1 cellular context compared by ENCODE assay signal in the genomic region with DNA sequence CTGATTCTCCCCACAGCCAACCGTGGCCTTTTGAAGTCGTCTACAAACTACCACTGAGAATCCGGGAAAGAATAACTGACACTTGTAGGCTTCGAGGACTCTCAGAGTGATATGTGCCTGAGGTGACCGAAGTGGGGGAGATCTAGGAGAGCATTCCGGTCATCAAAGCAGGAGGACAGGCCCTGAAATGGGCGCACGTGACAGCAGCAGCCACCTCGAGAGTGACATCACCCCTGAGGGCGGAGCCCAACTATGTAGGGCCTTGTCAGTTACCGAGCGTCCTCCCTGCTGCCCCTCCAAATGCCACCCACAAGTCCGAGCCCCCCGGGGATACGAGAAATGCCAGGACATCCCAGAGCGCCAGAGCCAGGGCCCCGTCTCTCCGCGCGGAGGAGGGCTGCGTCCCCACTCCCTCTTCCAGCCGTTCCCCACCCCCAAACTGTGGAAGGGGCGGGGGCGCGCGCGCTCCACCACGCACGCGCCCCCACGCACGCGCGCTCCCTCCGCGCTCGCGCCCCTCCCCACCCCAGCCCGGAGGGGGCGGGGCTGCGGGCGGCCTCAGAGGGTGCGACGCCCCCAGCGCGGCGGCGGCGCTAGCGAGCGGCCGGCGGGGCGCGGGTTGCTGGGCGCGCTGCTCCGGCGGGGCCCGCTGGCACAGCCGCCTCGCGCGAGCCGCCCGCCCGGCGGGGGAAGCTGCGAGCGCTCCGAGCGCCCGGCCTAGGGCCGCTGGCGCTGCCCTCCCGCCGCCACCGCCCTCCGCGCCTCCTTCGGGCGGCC.
TF ChIP-seq lines count a peak whose summit lies in the region.

TANC2 (plus strand) TSS at position 587 of the 777 bp plus-strand sequence. CDS start 43,325 bp downstream, outside the sequence.

TF ChIP-seq in SK-N-SH, 30 proteins besides CTCF, POLR2A, EP300 and RAD21 (continued from another document):
- TF ChIP-seq RXRA (IDR thresholded peaks at IDR 0.05; ENCODE audit: borderline replicate concordance, low read depth) (no peak; the same call in 1 of the 2 replicates), EZH2phosphoT487 (IDR thresholded peaks at IDR 0.05; ENCODE audit: borderline replicate concordance, low read depth) (no peak), SIN3A (IDR thresholded peaks at IDR 0.05; ENCODE audit: borderline replicate concordance, low read depth, low read length) (peak; percentile 41; the same call in 1 of the 2 replicates), JUND (IDR thresholded peaks at IDR 0.05) (no peak), GABPA (IDR thresholded peaks at IDR 0.05; ENCODE audit: low read depth) (no peak), GATA2 (CRISPR knock-in tag; IDR thresholded peaks at IDR 0.05) (no peak), TAF1 (IDR thresholded peaks at IDR 0.05; ENCODE audit: borderline replicate concordance, low read depth, low read length) (peak; percentile 49), FOSL2 (IDR thresholded peaks at IDR 0.05; ENCODE audit: borderline replicate concordance, low read depth) (no peak), FOXJ3 (CRISPR knock-in tag; IDR thresholded peaks at IDR 0.05) (no peak), SMC3 (IDR thresholded peaks at IDR 0.05; ENCODE audit: low read depth, low read length) (peak; percentile 23; the same call in 1 of the 2 replicates), YY1 (IDR thresholded peaks at IDR 0.05; ENCODE audit: low read depth) (no peak), ELF1 (IDR thresholded peaks at IDR 0.05) (no peak), TCF12 (IDR thresholded peaks at IDR 0.05) (no peak), MXI1 (IDR thresholded peaks at IDR 0.05; ENCODE audit: low read depth, low read length) (peak; percentile 67; the same call in 1 of the 2 replicates), ZBTB33 (IDR thresholded peaks at IDR 0.05; ENCODE audit: borderline replicate concordance, low read depth) (no peak), FOXM1 (IDR thresholded peaks at IDR 0.05; ENCODE audit: low read depth) (no peak), NFIC (IDR thresholded peaks at IDR 0.05; ENCODE audit: borderline replicate concordance) (no peak), NRF1 (IDR thresholded peaks at IDR 0.05; ENCODE audit: low read depth, low read length) (peak; percentile 74), RFX5 (IDR thresholded peaks at IDR 0.05; ENCODE audit: low read length) (no peak), POLR2AphosphoS5 (IDR thresholded peaks at IDR 0.05; ENCODE audit: low read depth, low read length) (peak; percentile 55), TEAD4 (IDR thresholded peaks at IDR 0.05; ENCODE audit: borderline replicate concordance, insufficient read depth) (no peak), CHD2 (IDR thresholded peaks at IDR 0.05; ENCODE audit: low read length, partially characterized antibody) (peak; percentile 66), RCOR1 (IDR thresholded peaks at IDR 0.05; ENCODE audit: low read length) (peak; percentile 53), MAX (IDR thresholded peaks at IDR 0.05; ENCODE audit: low read depth) (peak; percentile 93)
- TF ChIP-seq, protein P1, sequence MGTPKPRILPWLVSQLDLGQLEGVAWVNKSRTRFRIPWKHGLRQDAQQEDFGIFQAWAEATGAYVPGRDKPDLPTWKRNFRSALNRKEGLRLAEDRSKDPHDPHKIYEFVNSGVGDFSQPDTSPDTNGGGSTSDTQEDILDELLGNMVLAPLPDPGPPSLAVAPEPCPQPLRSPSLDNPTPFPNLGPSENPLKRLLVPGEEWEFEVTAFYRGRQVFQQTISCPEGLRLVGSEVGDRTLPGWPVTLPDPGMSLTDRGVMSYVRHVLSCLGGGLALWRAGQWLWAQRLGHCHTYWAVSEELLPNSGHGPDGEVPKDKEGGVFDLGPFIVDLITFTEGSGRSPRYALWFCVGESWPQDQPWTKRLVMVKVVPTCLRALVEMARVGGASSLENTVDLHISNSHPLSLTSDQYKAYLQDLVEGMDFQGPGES (IDR thresholded peaks at IDR 0.05; ENCODE audit: low read depth, low read length) = no peak
- TF ChIP-seq, protein P2, sequence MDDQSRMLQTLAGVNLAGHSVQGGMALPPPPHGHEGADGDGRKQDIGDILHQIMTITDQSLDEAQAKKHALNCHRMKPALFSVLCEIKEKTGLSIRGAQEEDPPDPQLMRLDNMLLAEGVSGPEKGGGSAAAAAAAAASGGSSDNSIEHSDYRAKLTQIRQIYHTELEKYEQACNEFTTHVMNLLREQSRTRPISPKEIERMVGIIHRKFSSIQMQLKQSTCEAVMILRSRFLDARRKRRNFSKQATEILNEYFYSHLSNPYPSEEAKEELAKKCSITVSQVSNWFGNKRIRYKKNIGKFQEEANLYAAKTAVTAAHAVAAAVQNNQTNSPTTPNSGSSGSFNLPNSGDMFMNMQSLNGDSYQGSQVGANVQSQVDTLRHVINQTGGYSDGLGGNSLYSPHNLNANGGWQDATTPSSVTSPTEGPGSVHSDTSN (IDR thresholded peaks at IDR 0.05) = peak; percentile 51; the same call in 1 of the 2 replicates
- TF ChIP-seq, protein P3, sequence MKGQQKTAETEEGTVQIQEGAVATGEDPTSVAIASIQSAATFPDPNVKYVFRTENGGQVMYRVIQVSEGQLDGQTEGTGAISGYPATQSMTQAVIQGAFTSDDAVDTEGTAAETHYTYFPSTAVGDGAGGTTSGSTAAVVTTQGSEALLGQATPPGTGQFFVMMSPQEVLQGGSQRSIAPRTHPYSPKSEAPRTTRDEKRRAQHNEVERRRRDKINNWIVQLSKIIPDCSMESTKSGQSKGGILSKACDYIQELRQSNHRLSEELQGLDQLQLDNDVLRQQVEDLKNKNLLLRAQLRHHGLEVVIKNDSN (IDR thresholded peaks at IDR 0.05; ENCODE audit: borderline replicate concordance, low read depth) = peak; percentile 91
- TF ChIP-seq, protein P4, sequence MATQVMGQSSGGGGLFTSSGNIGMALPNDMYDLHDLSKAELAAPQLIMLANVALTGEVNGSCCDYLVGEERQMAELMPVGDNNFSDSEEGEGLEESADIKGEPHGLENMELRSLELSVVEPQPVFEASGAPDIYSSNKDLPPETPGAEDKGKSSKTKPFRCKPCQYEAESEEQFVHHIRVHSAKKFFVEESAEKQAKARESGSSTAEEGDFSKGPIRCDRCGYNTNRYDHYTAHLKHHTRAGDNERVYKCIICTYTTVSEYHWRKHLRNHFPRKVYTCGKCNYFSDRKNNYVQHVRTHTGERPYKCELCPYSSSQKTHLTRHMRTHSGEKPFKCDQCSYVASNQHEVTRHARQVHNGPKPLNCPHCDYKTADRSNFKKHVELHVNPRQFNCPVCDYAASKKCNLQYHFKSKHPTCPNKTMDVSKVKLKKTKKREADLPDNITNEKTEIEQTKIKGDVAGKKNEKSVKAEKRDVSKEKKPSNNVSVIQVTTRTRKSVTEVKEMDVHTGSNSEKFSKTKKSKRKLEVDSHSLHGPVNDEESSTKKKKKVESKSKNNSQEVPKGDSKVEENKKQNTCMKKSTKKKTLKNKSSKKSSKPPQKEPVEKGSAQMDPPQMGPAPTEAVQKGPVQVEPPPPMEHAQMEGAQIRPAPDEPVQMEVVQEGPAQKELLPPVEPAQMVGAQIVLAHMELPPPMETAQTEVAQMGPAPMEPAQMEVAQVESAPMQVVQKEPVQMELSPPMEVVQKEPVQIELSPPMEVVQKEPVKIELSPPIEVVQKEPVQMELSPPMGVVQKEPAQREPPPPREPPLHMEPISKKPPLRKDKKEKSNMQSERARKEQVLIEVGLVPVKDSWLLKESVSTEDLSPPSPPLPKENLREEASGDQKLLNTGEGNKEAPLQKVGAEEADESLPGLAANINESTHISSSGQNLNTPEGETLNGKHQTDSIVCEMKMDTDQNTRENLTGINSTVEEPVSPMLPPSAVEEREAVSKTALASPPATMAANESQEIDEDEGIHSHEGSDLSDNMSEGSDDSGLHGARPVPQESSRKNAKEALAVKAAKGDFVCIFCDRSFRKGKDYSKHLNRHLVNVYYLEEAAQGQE (IDR thresholded peaks at IDR 0.05; ENCODE audit: low read depth, low read length) = no peak
